ENCODE assay signal across 18 cellular contexts in genomic region chr7:4099651-4100050, GRCh38.
"Had no signal": no experiment of that assay in that cellular context is flagged by ENCODE, and none has a peak within 500 bp of the region (broad histone marks: within the 10 kb centered on the region; RNA-seq: fewer than 3 reads in every experiment).

No MANE protein-coding gene starts in this region.

- H3K36me3 ChIP-seq: lower lobe of right lung, right lobe of liver, suprapubic skin, transverse colon had no signal

- H2AFZ ChIP-seq: parathyroid adenoma had no signal

- H3K4me3 ChIP-seq: dorsolateral prefrontal cortex, lower lobe of right lung, right lobe of liver, suprapubic skin, transverse colon had no signal

- ATAC-seq: left ventricle myocardium superior; naive thymus-derived CD8-positive, alpha-beta T cell had no signal

- H3K4me1 ChIP-seq: lower lobe of right lung, parathyroid adenoma, right lobe of liver, suprapubic skin, transverse colon had no signal

- H3K27me3 Mint-ChIP-seq: progenitor cell of endocrine pancreas; stimulated activated naive CD8-positive, alpha-beta T cell treated with anti-CD3 and anti-CD28 coated beads, Interleukin-15, Interleukin-2, amounts not matched to agents 100 ng/mL and 50 ng/mL, for 24 hours had no signal

- H3K27me3 ChIP-seq: dorsolateral prefrontal cortex, right lobe of liver, suprapubic skin had no signal

- H3K27ac ChIP-seq: dorsolateral prefrontal cortex, lower lobe of right lung, parathyroid adenoma, right lobe of liver, suprapubic skin, transverse colon had no signal

- DNase-seq: cerebellar nuclear complex; cortex of kidney; effector CD4-positive, alpha-beta T cell; left ventricle myocardium superior; lower lobe of right lung; naive thymus-derived CD8-positive, alpha-beta T cell; right lobe of liver; small intestine; stimulated activated CD4-positive, alpha-beta T cell treated with anti-CD3 and anti-CD28 coated beads, Interleukin-12 subunit alpha, Interleukin-12 subunit beta, amount 100 ng/mL, for 4 hours; stimulated activated CD4-positive, alpha-beta T cell treated with anti-CD3 and anti-CD28 coated beads, Interleukin-1b, Interleukin-23, amount 100 ng/mL, for 48 hours; stimulated activated CD4-positive, alpha-beta T cell treated with anti-CD3 and anti-CD28 coated beads, Interleukin-4, amount 100 ng/mL, for 1 hour; stimulated activated CD8-positive, alpha-beta memory T cell treated with anti-CD3 and anti-CD28 coated beads, Interleukin-4, amount 100 ng/mL, for 48 hours; transverse colon had no signal

- H3K27ac Mint-ChIP-seq: progenitor cell of endocrine pancreas; stimulated activated naive CD8-positive, alpha-beta T cell treated with anti-CD3 and anti-CD28 coated beads, Interleukin-15, Interleukin-2, amounts not matched to agents 100 ng/mL and 50 ng/mL, for 24 hours had no signal

- H3K9me3 Mint-ChIP-seq: naive thymus-derived CD8-positive, alpha-beta T cell; stimulated activated naive CD8-positive, alpha-beta T cell treated with anti-CD3 and anti-CD28 coated beads, Interleukin-15, Interleukin-2, amounts not matched to agents 100 ng/mL and 50 ng/mL, for 24 hours had no signal

- H3K36me3 Mint-ChIP-seq: naive thymus-derived CD8-positive, alpha-beta T cell had no signal

- H3K9me3 ChIP-seq: lower lobe of right lung, right lobe of liver, suprapubic skin, transverse colon had no signal

- H3K4me3 Mint-ChIP-seq: naive thymus-derived CD8-positive, alpha-beta T cell; stimulated activated naive CD8-positive, alpha-beta T cell treated with anti-CD3 and anti-CD28 coated beads, Interleukin-15, Interleukin-2, amounts not matched to agents 100 ng/mL and 50 ng/mL, for 24 hours had no signal

- H3K9ac ChIP-seq: parathyroid adenoma had no signal
